In the genomic region with DNA sequence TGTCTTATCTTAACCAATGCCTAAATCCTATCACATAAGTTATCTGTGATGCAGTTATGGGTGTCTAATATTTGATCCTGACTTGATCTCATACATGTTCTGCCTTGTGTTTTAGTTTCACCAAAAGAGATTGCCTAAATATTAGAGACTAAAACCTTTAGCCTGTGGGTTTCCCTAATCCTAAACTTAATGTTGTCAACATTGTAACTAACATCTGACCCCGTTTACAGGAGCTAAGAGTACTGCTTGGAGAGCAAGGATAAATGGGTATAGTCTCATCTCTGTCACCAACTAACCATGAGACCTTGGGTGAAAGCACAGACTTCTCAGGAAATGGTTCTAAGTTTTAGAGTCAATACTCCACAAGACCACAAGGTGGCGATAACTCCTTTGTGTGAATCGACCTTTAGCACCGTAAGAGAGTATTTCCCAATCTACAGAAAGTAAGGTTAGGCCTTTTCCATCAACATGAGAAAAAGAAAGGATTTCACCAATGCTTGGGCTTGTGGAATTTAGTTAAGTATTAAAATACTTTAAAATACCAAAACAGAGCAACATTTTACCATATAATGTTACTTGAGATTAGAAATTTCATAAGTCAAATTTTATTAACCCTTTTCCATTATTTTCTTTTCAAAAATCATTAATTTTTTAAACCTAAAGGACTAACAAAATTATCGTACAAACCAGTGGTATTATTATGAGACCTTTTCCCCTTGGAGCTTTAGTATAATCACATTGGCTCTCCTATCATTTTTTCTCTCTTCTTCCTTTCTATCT, we compare ENCODE assay signal across 8 cellular contexts.
DNase-seq lines count a peak whose midpoint lies in the region; ATAC-seq and TF ChIP-seq lines count a peak whose summit lies in the region.

No MANE protein-coding gene starts in this region.

- POLR2A ChIA-PET in activated CD8-positive, alpha-beta T cell treated with anti-CD3 and anti-CD28 coated beads for 36 hours (lab: Charles Lee), result no interaction called here

- H3K27me3 Mint-ChIP-seq in activated CD8-positive, alpha-beta T cell treated with anti-CD3 and anti-CD28 coated beads for 36 hours, result no peaks in the 10 kb centered on the region
- peaks cover 10% of the 10 kb centered on the region for H3K27me3 Mint-ChIP-seq in activated T-helper 2 cell treated with anti-CD3 and anti-CD28 coated beads, Interferon-gamma antibody, Interleukin-2, Interleukin-4, amounts not matched to agents 10 μg/mL and 5 μg/mL and 100 μg/mL, durations not matched to agents 14 hours and 24 hours and 36 hours (ENCODE audit: low read depth)

- no peaks in the 10 kb centered on the region for H3K79me2 ChIP-seq in parathyroid adenoma

- no peak overlapping the region for H3K27ac Mint-ChIP-seq in activated CD8-positive, alpha-beta T cell treated with anti-CD3 and anti-CD28 coated beads for 36 hours
- no peak overlapping the region for H3K27ac Mint-ChIP-seq in activated T-helper 2 cell treated with anti-CD3 and anti-CD28 coated beads, Interferon-gamma antibody, Interleukin-2, Interleukin-4, amounts not matched to agents 10 μg/mL and 5 μg/mL and 100 μg/mL, durations not matched to agents 14 hours and 24 hours and 36 hours

- no peak overlapping the region for H2AFZ ChIP-seq in parathyroid adenoma

- peak; percentile 88 for ATAC-seq in HG03354 (IDR thresholded peaks at IDR 0.05; ENCODE audit: poor library complexity, severe bottlenecking, unreplicated experiment)
- peak; percentile 86 for ATAC-seq in activated CD8-positive, alpha-beta T cell treated with anti-CD3 and anti-CD28 coated beads for 36 hours

- DNase-seq in DMS53 (lab: John Stamatoyannopoulos, UW) (peak; percentile 92), GM19238 (ENCODE audit: insufficient read length, low spot score) (peak; percentile 4), NCI-H460 (ENCODE audit: extremely low read depth, low read depth) (peak; percentile 79), germinal center (ENCODE audit: low spot score) (peak; percentile 59)
- peak; percentile 55 for DNase-seq in activated CD8-positive, alpha-beta T cell treated with anti-CD3 and anti-CD28 coated beads for 36 hours
- no peak for DNase-seq in activated T-helper 2 cell treated with anti-CD3 and anti-CD28 coated beads, Interferon-gamma antibody, Interleukin-2, Interleukin-4, amounts not matched to agents 10 μg/mL and 5 μg/mL and 100 μg/mL, durations not matched to agents 14 hours and 24 hours and 36 hours (ENCODE audit: low spot score)

- no peaks in the 10 kb centered on the region for H3K9me3 Mint-ChIP-seq in activated CD8-positive, alpha-beta T cell treated with anti-CD3 and anti-CD28 coated beads for 36 hours
- H3K9me3 Mint-ChIP-seq in activated T-helper 2 cell treated with anti-CD3 and anti-CD28 coated beads, Interferon-gamma antibody, Interleukin-2, Interleukin-4, amounts not matched to agents 10 μg/mL and 5 μg/mL and 100 μg/mL, durations not matched to agents 14 hours and 24 hours and 36 hours, result no peaks in the 10 kb centered on the region

- no peaks in the 10 kb centered on the region for H3K36me3 Mint-ChIP-seq in activated CD8-positive, alpha-beta T cell treated with anti-CD3 and anti-CD28 coated beads for 36 hours (ENCODE audit: low read depth)
- no peaks in the 10 kb centered on the region for H3K36me3 Mint-ChIP-seq in activated T-helper 2 cell treated with anti-CD3 and anti-CD28 coated beads, Interferon-gamma antibody, Interleukin-2, Interleukin-4, amounts not matched to agents 10 μg/mL and 5 μg/mL and 100 μg/mL, durations not matched to agents 14 hours and 24 hours and 36 hours (ENCODE audit: low read depth)

- no peaks in the 10 kb centered on the region for H3K4me1 ChIP-seq in parathyroid adenoma

- H3K4me3 ChIP-seq in parathyroid adenoma (ENCODE audit: low read depth, low read length), result no peak overlapping the region

- no peak overlapping the region for H3K9ac ChIP-seq in parathyroid adenoma

- no peaks in the 10 kb centered on the region for H3K27me3 ChIP-seq in parathyroid adenoma (ENCODE audit: control insufficient read depth, insufficient read depth, low read length)

- peak; percentile 83 for TF ChIP-seq CTCF in activated CD8-positive, alpha-beta T cell treated with anti-CD3 and anti-CD28 coated beads for 36 hours (IDR thresholded peaks at IDR 0.05)
- peak; percentile 81 for TF ChIP-seq CTCF in parathyroid adenoma (IDR thresholded peaks at IDR 0.05)

- H3K4me2 ChIP-seq in parathyroid adenoma (ENCODE audit: low read length), result no peak overlapping the region

- intact Hi-C loops in activated CD8-positive, alpha-beta T cell treated with anti-CD3 and anti-CD28 coated beads for 36 hours (cut with micrococcal nuclease), result loop anchor here (2.0 to 10.0 kb wide), 2 partner anchors 143 to 171 kb away; no protein-coding TSS in a partner anchor
- intact Hi-C loops in activated T-helper 2 cell treated with anti-CD3 and anti-CD28 coated beads, Interferon-gamma antibody, Interleukin-2, Interleukin-4, amounts not matched to agents 10 μg/mL and 5 μg/mL and 100 μg/mL, durations not matched to agents 14 hours and 24 hours and 36 hours (cut with micrococcal nuclease), result loop anchor here (1.0 to 2.0 kb wide), 3 partner anchors 143 to 180 kb away; no protein-coding TSS in a partner anchor

- H3K36me3 ChIP-seq in parathyroid adenoma (ENCODE audit: control insufficient read depth, insufficient read depth, low read length), result no peaks in the 10 kb centered on the region

- no peak overlapping the region for H3K27ac ChIP-seq in parathyroid adenoma

- CTCF ChIA-PET in activated CD8-positive, alpha-beta T cell treated with anti-CD3 and anti-CD28 coated beads for 36 hours (lab: Charles Lee), result interaction anchor here (0.6 to 6.7 kb wide), 20 partner anchors 9 to 625 kb away, joined by 3 to 59 read pairs (median 4); no protein-coding TSS in a partner anchor

- H3K9me3 ChIP-seq in parathyroid adenoma (ENCODE audit: control insufficient read depth, low read length), result no peaks in the 10 kb centered on the region

- peaks cover 23% of the 10 kb centered on the region for H3K4me1 Mint-ChIP-seq in activated CD8-positive, alpha-beta T cell treated with anti-CD3 and anti-CD28 coated beads for 36 hours (ENCODE audit: low read depth)
- H3K4me1 Mint-ChIP-seq in activated T-helper 2 cell treated with anti-CD3 and anti-CD28 coated beads, Interferon-gamma antibody, Interleukin-2, Interleukin-4, amounts not matched to agents 10 μg/mL and 5 μg/mL and 100 μg/mL, durations not matched to agents 14 hours and 24 hours and 36 hours (ENCODE audit: low read depth), result peaks cover 33% of the 10 kb centered on the region

- no peak overlapping the region for H3K4me3 Mint-ChIP-seq in activated CD8-positive, alpha-beta T cell treated with anti-CD3 and anti-CD28 coated beads for 36 hours
- H3K4me3 Mint-ChIP-seq in activated T-helper 2 cell treated with anti-CD3 and anti-CD28 coated beads, Interferon-gamma antibody, Interleukin-2, Interleukin-4, amounts not matched to agents 10 μg/mL and 5 μg/mL and 100 μg/mL, durations not matched to agents 14 hours and 24 hours and 36 hours (ENCODE audit: low read depth), result no peak overlapping the region
